Comparison of ENCODE assay signal across 13 cellular contexts in genomic region chr1:32623775-32624174, GRCh38. TPM values are rescaled to one million over a fixed set of nuclear protein-coding genes. Genes with fewer than 3 reads are reported as not detected.
DNase-seq lines count a peak whose midpoint lies in the region; ATAC-seq and TF ChIP-seq lines count a peak whose summit lies in the region.
"Had no signal": no experiment of that assay in that cellular context is flagged by ENCODE, and none has a peak within 500 bp of the region (broad histone marks: within the 10 kb centered on the region; RNA-seq: fewer than 3 reads in every experiment).

No MANE protein-coding gene starts in this region.

- peaks cover 3% of the 10 kb centered on the region for H3K9me3 Mint-ChIP-seq in activated naive CD8-positive, alpha-beta T cell treated with anti-CD3 and anti-CD28 coated beads, Interleukin-2, amount 10 ng/mL, durations not matched to agents 7 days and 5 days
- H3K9me3 Mint-ChIP-seq in chondrocyte (ENCODE audit: low read depth): no peaks in the 10 kb centered on the region

- H3K27me3 Mint-ChIP-seq in T-helper 17 cell (no peaks in the 10 kb centered on the region), chondrocyte (ENCODE audit: low read depth) (no peaks in the 10 kb centered on the region)
- H3K27me3 Mint-ChIP-seq in activated naive CD8-positive, alpha-beta T cell treated with anti-CD3 and anti-CD28 coated beads, Interleukin-2, amount 10 ng/mL, durations not matched to agents 7 days and 5 days: no peaks in the 10 kb centered on the region

- H3K27ac Mint-ChIP-seq in T-helper 17 cell (peak overlapping the region; percentile 68), chondrocyte (ENCODE audit: unreplicated experiment) (no peak overlapping the region)
- H3K27ac Mint-ChIP-seq in activated naive CD8-positive, alpha-beta T cell treated with anti-CD3 and anti-CD28 coated beads, Interleukin-2, amount 10 ng/mL, durations not matched to agents 7 days and 5 days: peak overlapping the region; percentile 57

- H3K36me3 Mint-ChIP-seq in T-helper 17 cell (ENCODE audit: low read depth) (peaks cover 6% of the 10 kb centered on the region), chondrocyte (ENCODE audit: low read depth) (peaks cover 6% of the 10 kb centered on the region)
- H3K36me3 Mint-ChIP-seq in activated naive CD8-positive, alpha-beta T cell treated with anti-CD3 and anti-CD28 coated beads, Interleukin-2, amount 10 ng/mL, durations not matched to agents 7 days and 5 days: peaks cover 41% of the 10 kb centered on the region

- DNase-seq in GDM1 (lab: John Stamatoyannopoulos, UW) (peak; percentile 22), T-helper 17 cell (no peak), NCI-H1105 treated with DMSO at 0.1 percent for 48 hours (lab: John Stamatoyannopoulos, UW) (no peak), DMS153 treated with DMSO at 0.1 percent for 48 hours (lab: John Stamatoyannopoulos, UW; ENCODE audit: unreplicated experiment) (no peak), GM13976 (ENCODE audit: low spot score) (no peak), chondrocyte (ENCODE audit: low spot score) (no peak)
- no peak for DNase-seq in activated naive CD8-positive, alpha-beta T cell treated with anti-CD3 and anti-CD28 coated beads, Interleukin-2, amount 10 ng/mL, durations not matched to agents 7 days and 5 days
- peak; percentile 34 for DNase-seq in stimulated activated CD4-positive, alpha-beta T cell treated with anti-CD3 and anti-CD28 coated beads, Interleukin-2, amount 100 ng/mL, for 4 hours (ENCODE audit: low read depth)
- DNase-seq: aorta, NCI-H1694 had no signal

- no peaks in the 10 kb centered on the region for H3K9me3 ChIP-seq in T-helper 17 cell (ENCODE audit: control insufficient read depth, low read length, poor library complexity, severe bottlenecking)
- H3K9me3 ChIP-seq: thoracic aorta had no signal

- in situ Hi-C loops in GM13976 (cut with MboI; ENCODE audit: low sequenced_read_pairs, unreplicated experiment): no loop called here

- peak; percentile 60 for ATAC-seq in T-helper 17 cell
- ATAC-seq in activated naive CD8-positive, alpha-beta T cell treated with anti-CD3 and anti-CD28 coated beads, Interleukin-2, amount 10 ng/mL, durations not matched to agents 7 days and 5 days (ENCODE audit: low read depth): peak; percentile 41
- ATAC-seq: HepG2 had no signal

- H3K4me1 Mint-ChIP-seq in T-helper 17 cell (peaks cover 22% of the 10 kb centered on the region), chondrocyte (ENCODE audit: low read depth) (no peaks in the 10 kb centered on the region)
- H3K4me1 Mint-ChIP-seq in activated naive CD8-positive, alpha-beta T cell treated with anti-CD3 and anti-CD28 coated beads, Interleukin-2, amount 10 ng/mL, durations not matched to agents 7 days and 5 days: peaks cover 30% of the 10 kb centered on the region

- POLR2A ChIA-PET in activated naive CD8-positive, alpha-beta T cell treated with anti-CD3 and anti-CD28 coated beads, Interleukin-2, amount 10 ng/mL, durations not matched to agents 7 days and 5 days (lab: Charles Lee): no interaction called here

- H3K4me3 Mint-ChIP-seq in T-helper 17 cell (peak overlapping the region; percentile 39), chondrocyte (ENCODE audit: unreplicated experiment) (no peak overlapping the region)
- H3K4me3 Mint-ChIP-seq in activated naive CD8-positive, alpha-beta T cell treated with anti-CD3 and anti-CD28 coated beads, Interleukin-2, amount 10 ng/mL, durations not matched to agents 7 days and 5 days: peak overlapping the region; percentile 29
- H3K4me3 Mint-ChIP-seq: CD14-positive monocyte had no signal

- TF ChIP-seq CTCF in GM13976 (IDR thresholded peaks at IDR 0.05; ENCODE audit: borderline replicate concordance, control extremely low read depth, extremely low read depth, insufficient read depth, missing control alignments): no peak
- no peak for TF ChIP-seq CTCF in chondrocyte (IDR thresholded peaks at IDR 0.05)

RNA-seq across cellular contexts. Expression of gene ZBTB8OS, which starts 26.6 kb away (rescaled TPM):
- 10 to 100 TPM; 40.5 to 41.9 TPM for total RNA-seq in T-helper 17 cell
- total RNA-seq in activated naive CD8-positive, alpha-beta T cell treated with anti-CD3 and anti-CD28 coated beads, Interleukin-2, amount 10 ng/mL, durations not matched to agents 7 days and 5 days: 10 to 100 TPM; 57.7 to 61.7 TPM
- total RNA-seq in chondrocyte: 30.0 to 41.1 TPM (median 36.7 TPM) in 3 replicates

RNA-seq across cellular contexts. Expression of gene RBBP4, which starts 27.2 kb away (rescaled TPM):
- total RNA-seq in T-helper 17 cell (100 to 1,000 TPM; 130 to 152 TPM), chondrocyte (155 to 194 TPM (median 156 TPM) in 3 replicates)
- total RNA-seq in activated naive CD8-positive, alpha-beta T cell treated with anti-CD3 and anti-CD28 coated beads, Interleukin-2, amount 10 ng/mL, durations not matched to agents 7 days and 5 days: 100 to 1,000 TPM; 273 to 280 TPM

Comparison
In these comparisons a context has a peak if more than half of its experiments do, and no peak if none do; other contexts are left out.
1. DNase-seq: peak in GDM1 (single experiment) and stimulated activated CD4-positive, alpha-beta T cell treated with anti-CD3 and anti-CD28 coated beads, Interleukin-2, amount 100 ng/mL, for 4 hours (single experiment); none in T-helper 17 cell (0 of 3), activated naive CD8-positive, alpha-beta T cell treated with anti-CD3 and anti-CD28 coated beads, Interleukin-2, amount 10 ng/mL, durations not matched to agents 7 days and 5 days (single experiment), NCI-H1105 treated with DMSO at 0.1 percent for 48 hours (single experiment), DMS153 treated with DMSO at 0.1 percent for 48 hours (single experiment), GM13976 (single experiment) and chondrocyte (single experiment).